ENCODE assay signal across 1 cellular context in genomic region chr7:95596183-95597135, GRCh38.
TF ChIP-seq lines count a peak whose summit lies in the region.

TSS of gene PDK4 (minus strand) at chr7:95596516. CDS start at chr7:95596293, 223 bp downstream.

TF ChIP-seq in HEK293, 187 proteins besides CTCF, POLR2A, EP300 and RAD21 (continued from another document and continues in another):
- TF ChIP-seq ZNF658 (tag by site-specific recombination; IDR thresholded peaks at IDR 0.05) (no peak), RBAK (tag by site-specific recombination; IDR thresholded peaks at IDR 0.05) (0 out of 2 replicates have a peak, but pooled peaks have one; percentile 27), KLF1 (tag by site-specific recombination; IDR thresholded peaks at IDR 0.05) (peak; percentile 81), ZNF707 (tag by site-specific recombination; IDR thresholded peaks at IDR 0.05) (no peak), INSM2 (tag by site-specific recombination; IDR thresholded peaks at IDR 0.05) (no peak), KLF10 (tag by site-specific recombination; IDR thresholded peaks at IDR 0.05) (no peak), ZNF211 (tag by site-specific recombination; IDR thresholded peaks at IDR 0.05; ENCODE audit: low read depth) (no peak), ZNF175 (tag by site-specific recombination; IDR thresholded peaks at IDR 0.05) (no peak), ZNF501 (tag by site-specific recombination; IDR thresholded peaks at IDR 0.05) (peak; percentile 57), ZNF157 (tag by site-specific recombination; IDR thresholded peaks at IDR 0.05) (no peak), ZFP3 (tag by site-specific recombination; IDR thresholded peaks at IDR 0.05; ENCODE audit: low read depth) (no peak), MYNN (tag by site-specific recombination; IDR thresholded peaks at IDR 0.05; ENCODE audit: borderline replicate concordance) (no peak), GLIS2 (tag by site-specific recombination; IDR thresholded peaks at IDR 0.05) (peak; percentile 47; the same call in 1 of the 2 replicates), ZNF335 (tag by site-specific recombination; conservative IDR thresholded peaks at IDR 0.05) (peak; percentile 84), ZNF18 (tag by site-specific recombination; IDR thresholded peaks at IDR 0.05) (no peak), ZNF514 (tag by site-specific recombination; IDR thresholded peaks at IDR 0.05) (no peak), ZNF596 (tag by site-specific recombination; IDR thresholded peaks at IDR 0.05) (no peak), ZNF626 (tag by site-specific recombination; IDR thresholded peaks at IDR 0.05) (no peak), SP3 (tag by site-specific recombination; IDR thresholded peaks at IDR 0.05) (peak; percentile 47), ZNF510 (tag by site-specific recombination; IDR thresholded peaks at IDR 0.05; ENCODE audit: insufficient replicate concordance) (no peak), REST (tag by site-specific recombination; IDR thresholded peaks at IDR 0.05) (peak; percentile 25; the same call in 1 of the 2 replicates), KLF8 (tag by site-specific recombination; IDR thresholded peaks at IDR 0.05) (no peak), ZNF121 (tag by site-specific recombination; IDR thresholded peaks at IDR 0.05) (no peak), ZNF416 (tag by site-specific recombination; IDR thresholded peaks at IDR 0.05) (no peak), ZNF530 (tag by site-specific recombination; IDR thresholded peaks at IDR 0.05; ENCODE audit: low read depth) (no peak), SETDB1 (IDR thresholded peaks at IDR 0.05; ENCODE audit: insufficient read length, low read length) (no peak), ZBTB8A (tag by site-specific recombination; IDR thresholded peaks at IDR 0.05) (peak; percentile 24; the same call in 1 of the 2 replicates), MEIS1 (CRISPR knock-in tag; IDR thresholded peaks at IDR 0.05; ENCODE audit: borderline replicate concordance) (no peak), SP7 (tag by site-specific recombination; IDR thresholded peaks at IDR 0.05) (0 out of 2 replicates have a peak, but pooled peaks have one; percentile 39), ZNF677 (tag by site-specific recombination; IDR thresholded peaks at IDR 0.05) (no peak), ZNF76 (tag by site-specific recombination; IDR thresholded peaks at IDR 0.05; ENCODE audit: borderline replicate concordance, low read depth) (0 out of 2 replicates have a peak, but pooled peaks have one; percentile 28), ZNF521 (tag by site-specific recombination; IDR thresholded peaks at IDR 0.05) (no peak), KLF9 (tag by site-specific recombination; IDR thresholded peaks at IDR 0.05; ENCODE audit: low read depth) (no peak; the same call in none of the 2 replicates), ZBTB20 (tag by site-specific recombination; IDR thresholded peaks at IDR 0.05) (no peak; the same call in 1 of the 2 replicates), YY2 (tag by site-specific recombination; IDR thresholded peaks at IDR 0.05) (no peak), ZNF529 (tag by site-specific recombination; IDR thresholded peaks at IDR 0.05; ENCODE audit: insufficient replicate concordance) (no peak), ZNF146 (tag by site-specific recombination; IDR thresholded peaks at IDR 0.05) (no peak), ZNF114 (tag by site-specific recombination; IDR thresholded peaks at IDR 0.05) (no peak), ZNF248 (tag by site-specific recombination; IDR thresholded peaks at IDR 0.05) (no peak), PATZ1 (tag by site-specific recombination; IDR thresholded peaks at IDR 0.05) (peak; percentile 61), ZSCAN30 (tag by site-specific recombination; IDR thresholded peaks at IDR 0.05) (no peak)
- TF ChIP-seq, protein P1, sequence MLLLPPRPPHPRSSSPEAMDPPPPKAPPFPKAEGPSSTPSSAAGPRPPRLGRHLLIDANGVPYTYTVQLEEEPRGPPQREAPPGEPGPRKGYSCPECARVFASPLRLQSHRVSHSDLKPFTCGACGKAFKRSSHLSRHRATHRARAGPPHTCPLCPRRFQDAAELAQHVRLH (tag by site-specific recombination; IDR thresholded peaks at IDR 0.05): no peak
- TF ChIP-seq, protein P2, sequence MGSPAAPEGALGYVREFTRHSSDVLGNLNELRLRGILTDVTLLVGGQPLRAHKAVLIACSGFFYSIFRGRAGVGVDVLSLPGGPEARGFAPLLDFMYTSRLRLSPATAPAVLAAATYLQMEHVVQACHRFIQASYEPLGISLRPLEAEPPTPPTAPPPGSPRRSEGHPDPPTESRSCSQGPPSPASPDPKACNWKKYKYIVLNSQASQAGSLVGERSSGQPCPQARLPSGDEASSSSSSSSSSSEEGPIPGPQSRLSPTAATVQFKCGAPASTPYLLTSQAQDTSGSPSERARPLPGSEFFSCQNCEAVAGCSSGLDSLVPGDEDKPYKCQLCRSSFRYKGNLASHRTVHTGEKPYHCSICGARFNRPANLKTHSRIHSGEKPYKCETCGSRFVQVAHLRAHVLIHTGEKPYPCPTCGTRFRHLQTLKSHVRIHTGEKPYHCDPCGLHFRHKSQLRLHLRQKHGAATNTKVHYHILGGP (tag by site-specific recombination; IDR thresholded peaks at IDR 0.05): no peak
- TF ChIP-seq, protein P3, sequence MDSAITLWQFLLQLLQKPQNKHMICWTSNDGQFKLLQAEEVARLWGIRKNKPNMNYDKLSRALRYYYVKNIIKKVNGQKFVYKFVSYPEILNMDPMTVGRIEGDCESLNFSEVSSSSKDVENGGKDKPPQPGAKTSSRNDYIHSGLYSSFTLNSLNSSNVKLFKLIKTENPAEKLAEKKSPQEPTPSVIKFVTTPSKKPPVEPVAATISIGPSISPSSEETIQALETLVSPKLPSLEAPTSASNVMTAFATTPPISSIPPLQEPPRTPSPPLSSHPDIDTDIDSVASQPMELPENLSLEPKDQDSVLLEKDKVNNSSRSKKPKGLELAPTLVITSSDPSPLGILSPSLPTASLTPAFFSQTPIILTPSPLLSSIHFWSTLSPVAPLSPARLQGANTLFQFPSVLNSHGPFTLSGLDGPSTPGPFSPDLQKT (IDR thresholded peaks at IDR 0.05; ENCODE audit: borderline replicate concordance, low read depth, low read length): no peak
- TF ChIP-seq, protein P4, sequence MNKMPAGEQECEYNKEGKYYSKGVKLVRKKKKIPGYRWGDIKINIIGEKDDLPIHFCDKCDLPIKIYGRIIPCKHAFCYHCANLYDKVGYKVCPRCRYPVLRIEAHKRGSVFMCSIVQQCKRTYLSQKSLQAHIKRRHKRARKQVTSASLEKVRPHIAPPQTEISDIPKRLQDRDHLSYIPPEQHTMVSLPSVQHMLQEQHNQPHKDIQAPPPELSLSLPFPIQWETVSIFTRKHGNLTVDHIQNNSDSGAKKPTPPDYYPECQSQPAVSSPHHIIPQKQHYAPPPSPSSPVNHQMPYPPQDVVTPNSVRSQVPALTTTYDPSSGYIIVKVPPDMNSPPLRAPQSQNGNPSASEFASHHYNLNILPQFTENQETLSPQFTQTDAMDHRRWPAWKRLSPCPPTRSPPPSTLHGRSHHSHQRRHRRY (tag by site-specific recombination; IDR thresholded peaks at IDR 0.05): no peak
- TF ChIP-seq, protein P5, sequence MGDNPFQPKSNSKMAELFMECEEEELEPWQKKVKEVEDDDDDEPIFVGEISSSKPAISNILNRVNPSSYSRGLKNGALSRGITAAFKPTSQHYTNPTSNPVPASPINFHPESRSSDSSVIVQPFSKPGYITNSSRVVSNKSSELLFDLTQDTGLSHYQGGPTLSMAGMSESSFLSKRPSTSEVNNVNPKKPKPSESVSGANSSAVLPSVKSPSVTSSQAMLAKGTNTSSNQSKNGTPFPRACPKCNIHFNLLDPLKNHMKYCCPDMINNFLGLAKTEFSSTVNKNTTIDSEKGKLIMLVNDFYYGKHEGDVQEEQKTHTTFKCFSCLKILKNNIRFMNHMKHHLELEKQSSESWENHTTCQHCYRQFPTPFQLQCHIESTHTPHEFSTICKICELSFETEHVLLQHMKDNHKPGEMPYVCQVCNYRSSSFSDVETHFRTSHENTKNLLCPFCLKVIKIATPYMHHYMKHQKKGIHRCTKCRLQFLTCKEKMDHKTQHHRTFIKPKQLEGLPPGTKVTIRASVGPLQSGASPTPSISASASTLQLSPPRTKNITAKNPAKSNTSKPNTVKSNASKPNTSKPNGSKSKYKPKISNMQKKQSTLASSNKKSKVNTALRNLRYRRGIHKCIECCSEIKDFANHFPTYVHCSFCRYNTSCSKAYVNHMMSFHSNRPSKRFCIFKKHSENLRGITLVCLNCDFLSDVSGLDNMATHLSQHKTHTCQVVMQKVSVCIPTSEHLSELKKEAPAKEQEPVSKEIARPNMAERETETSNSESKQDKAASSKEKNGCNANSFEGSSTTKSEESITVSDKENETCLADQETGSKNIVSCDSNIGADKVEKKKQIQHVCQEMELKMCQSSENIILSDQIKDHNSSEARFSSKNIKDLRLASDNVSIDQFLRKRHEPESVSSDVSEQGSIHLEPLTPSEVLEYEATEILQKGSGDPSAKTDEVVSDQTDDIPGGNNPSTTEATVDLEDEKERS (tag by site-specific recombination; IDR thresholded peaks at IDR 0.05): no peak
- TF ChIP-seq, protein P6, sequence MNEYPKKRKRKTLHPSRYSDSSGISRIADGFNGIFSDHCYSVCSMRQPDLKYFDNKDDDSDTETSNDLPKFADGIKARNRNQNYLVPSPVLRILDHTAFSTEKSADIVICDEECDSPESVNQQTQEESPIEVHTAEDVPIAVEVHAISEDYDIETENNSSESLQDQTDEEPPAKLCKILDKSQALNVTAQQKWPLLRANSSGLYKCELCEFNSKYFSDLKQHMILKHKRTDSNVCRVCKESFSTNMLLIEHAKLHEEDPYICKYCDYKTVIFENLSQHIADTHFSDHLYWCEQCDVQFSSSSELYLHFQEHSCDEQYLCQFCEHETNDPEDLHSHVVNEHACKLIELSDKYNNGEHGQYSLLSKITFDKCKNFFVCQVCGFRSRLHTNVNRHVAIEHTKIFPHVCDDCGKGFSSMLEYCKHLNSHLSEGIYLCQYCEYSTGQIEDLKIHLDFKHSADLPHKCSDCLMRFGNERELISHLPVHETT (tag by site-specific recombination; IDR thresholded peaks at IDR 0.05): no peak
